In genomic region chr11:6875761-6876160, GRCh38 we compare ENCODE assay signal across 25 cellular contexts. TPM values are rescaled to one million over a fixed set of nuclear protein-coding genes. Genes with fewer than 3 reads are reported as not detected.
DNase-seq lines count a peak whose midpoint lies in the region; ATAC-seq, FAIRE-seq and TF ChIP-seq lines count a peak whose summit lies in the region.
"Had no signal": no experiment of that assay in that cellular context is flagged by ENCODE, and none has a peak within 500 bp of the region (broad histone marks: within the 10 kb centered on the region; RNA-seq: fewer than 3 reads in every experiment).

No MANE protein-coding gene starts in this region.

- no peaks in the 10 kb centered on the region for H3F3A ChIP-seq in GM23338 (replicated peaks; ENCODE audit: low read depth)

- no peaks in the 10 kb centered on the region for H3K9me2 ChIP-seq in GM23338 (ENCODE audit: insufficient read depth)

- TF ChIP-seq CTCF in GM23338 (conservative IDR thresholded peaks at IDR 0.05; ENCODE audit: low read depth in 2 of 2), result no peak
- TF ChIP-seq CTCF in HEK293 (tag by site-specific recombination; IDR thresholded peaks at IDR 0.05), result no peak

- no peaks in the 10 kb centered on the region for H4K20me1 ChIP-seq in GM23338 (replicated peaks; ENCODE audit: insufficient read depth)
- H4K20me1 ChIP-seq: BLaER1 had no signal

- no peak overlapping the region for H2AFZ ChIP-seq in GM23338

- 0 out of 3 replicates have a peak, but pooled peaks cover 3% of the 10 kb centered on the region for H3K9me3 Mint-ChIP-seq in GM23338
- H3K9me3 Mint-ChIP-seq in activated CD4-positive, alpha-beta memory T cell treated with anti-CD3 and anti-CD28 coated beads for 36 hours, result no peaks in the 10 kb centered on the region
- H3K9me3 Mint-ChIP-seq: CD8-positive, alpha-beta T cell had no signal

- POLR2A ChIA-PET in HEK293 (lab: Yijun Ruan, JAX), result no interaction called here
- POLR2A ChIA-PET in activated CD4-positive, alpha-beta memory T cell treated with anti-CD3 and anti-CD28 coated beads for 36 hours (lab: Charles Lee), result no interaction called here

- H3K27ac ChIP-seq in GM23338 (ENCODE audit: low read depth) (no peak overlapping the region), HEK293 (ENCODE audit: extremely low read depth, low read depth, low read length) (no peak overlapping the region)
- H3K27ac ChIP-seq: BLaER1 had no signal

- H3K4me1 ChIP-seq in GM23338 (ENCODE audit: insufficient read depth) (no peaks in the 10 kb centered on the region), HEK293 (ENCODE audit: control insufficient read depth, insufficient read depth, low read length) (no peaks in the 10 kb centered on the region)
- H3K4me1 ChIP-seq: BE2C, BLaER1, Caco-2 had no signal

- no peaks in the 10 kb centered on the region for H3K27me3 ChIP-seq in GM23338 (ENCODE audit: insufficient read depth)
- H3K27me3 ChIP-seq: BE2C, BLaER1 had no signal

- ATAC-seq in GM23338 (no peak), HG03045 (IDR thresholded peaks at IDR 0.05; ENCODE audit: unreplicated experiment) (no peak)
- ATAC-seq: CD8-positive, alpha-beta T cell had no signal

- no peaks in the 10 kb centered on the region for H3K9me3 ChIP-seq in HEK293 (ENCODE audit: control insufficient read depth, insufficient read depth, low read depth, low read length)
- H3K9me3 ChIP-seq: BE2C, Caco-2 had no signal

- FAIRE-seq in GM12891 (lab: Jason Lieb, UNC), result no peak
- FAIRE-seq: A204.1, D721Med, G401.6, GM12892, GM18507 had no signal

- intact Hi-C loops in activated CD4-positive, alpha-beta memory T cell treated with anti-CD3 and anti-CD28 coated beads for 36 hours (cut with micrococcal nuclease), result no loop called here

- H3K36me3 Mint-ChIP-seq in GM23338 (ENCODE audit: low read depth), result no peaks in the 10 kb centered on the region
- no peaks in the 10 kb centered on the region for H3K36me3 Mint-ChIP-seq in activated CD4-positive, alpha-beta memory T cell treated with anti-CD3 and anti-CD28 coated beads for 36 hours
- H3K36me3 Mint-ChIP-seq: CD14-positive monocyte; CD4-positive, CD25-positive, alpha-beta regulatory T cell; CD8-positive, alpha-beta T cell had no signal

- no peak overlapping the region for H3K4me2 ChIP-seq in GM23338
- H3K4me2 ChIP-seq: BLaER1 had no signal

- H3K36me3 ChIP-seq in GM23338 (ENCODE audit: insufficient read depth) (no peaks in the 10 kb centered on the region), HEK293 (ENCODE audit: control insufficient read depth in 2 of 2, insufficient read depth in 1 of 2, low read length in 2 of 2) (no peaks in the 10 kb centered on the region)
- H3K36me3 ChIP-seq: BE2C, BLaER1 had no signal

- H3K27ac Mint-ChIP-seq in GM23338, result no peak overlapping the region
- H3K27ac Mint-ChIP-seq in activated CD4-positive, alpha-beta memory T cell treated with anti-CD3 and anti-CD28 coated beads for 36 hours, result no peak overlapping the region
- H3K27ac Mint-ChIP-seq: CD14-positive monocyte; CD4-positive, CD25-positive, alpha-beta regulatory T cell; CD8-positive, alpha-beta T cell had no signal

- no peaks in the 10 kb centered on the region for H3K4me1 Mint-ChIP-seq in GM23338
- no peaks in the 10 kb centered on the region for H3K4me1 Mint-ChIP-seq in activated CD4-positive, alpha-beta memory T cell treated with anti-CD3 and anti-CD28 coated beads for 36 hours (ENCODE audit: low read depth)
- H3K4me1 Mint-ChIP-seq: CD14-positive monocyte; CD4-positive, CD25-positive, alpha-beta regulatory T cell had no signal

- TF ChIP-seq POLR2A in GM12891 (IDR thresholded peaks at IDR 0.05; ENCODE audit: low read depth, low read length), result no peak

- CTCF ChIA-PET in HEK293 (lab: Yijun Ruan, JAX), result interaction anchor here (0.7 to 1.5 kb wide), 2 partner anchors 43 to 63 kb away, joined by 4 read pairs; no protein-coding TSS in a partner anchor
- CTCF ChIA-PET in activated CD4-positive, alpha-beta memory T cell treated with anti-CD3 and anti-CD28 coated beads for 36 hours (lab: Charles Lee), result no interaction called here

- H3K4me3 ChIP-seq in GM23338 (no peak overlapping the region), HEK293 (ENCODE audit: low read depth, low read length) (no peak overlapping the region)
- H3K4me3 ChIP-seq: BLaER1 had no signal

- no peak overlapping the region for H3K4me3 Mint-ChIP-seq in GM23338
- H3K4me3 Mint-ChIP-seq in activated CD4-positive, alpha-beta memory T cell treated with anti-CD3 and anti-CD28 coated beads for 36 hours, result no peak overlapping the region
- H3K4me3 Mint-ChIP-seq: CD14-positive monocyte; CD4-positive, CD25-positive, alpha-beta regulatory T cell; CD8-positive, alpha-beta T cell had no signal

- no peaks in the 10 kb centered on the region for H3K79me2 ChIP-seq in GM23338 (replicated peaks; ENCODE audit: insufficient read depth)

- DNase-seq in GM23338 (ENCODE audit: low spot score), result no peak
- peak; percentile 3 for DNase-seq in RKO (ENCODE audit: low spot score)
- DNase-seq in GM12891 (ENCODE audit: insufficient read length, low spot score), result no peak
- no peak for DNase-seq in activated CD4-positive, alpha-beta memory T cell treated with anti-CD3 and anti-CD28 coated beads for 36 hours
- DNase-seq: 8988T; ACHN; BE2C; C1 segment of cervical spinal cord; Caco-2; Calu3; CD4-positive, CD25-positive, alpha-beta regulatory T cell; CD8-positive, alpha-beta T cell; DMS79 treated with DMSO at 0.1 percent for 48 hours; GF-D8 had no signal

- no peaks in the 10 kb centered on the region for H3K27me3 Mint-ChIP-seq in GM23338 (ENCODE audit: insufficient read depth, low read depth, poor library complexity)
- peaks cover 7% of the 10 kb centered on the region for H3K27me3 Mint-ChIP-seq in activated CD4-positive, alpha-beta memory T cell treated with anti-CD3 and anti-CD28 coated beads for 36 hours

TF ChIP-seq in GM23338, 12 proteins besides CTCF, POLR2A, EP300 and RAD21 (continues in another document):
- TF ChIP-seq NANOG (IDR thresholded peaks at IDR 0.05; ENCODE audit: borderline replicate concordance), result no peak

TF ChIP-seq in HEK293, 187 proteins besides CTCF, POLR2A, EP300 and RAD21 (continues in another document):
- no peak for TF ChIP-seq ZNF529 (tag by site-specific recombination; IDR thresholded peaks at IDR 0.05; ENCODE audit: insufficient replicate concordance)
- TF ChIP-seq ZNF830 (tag by site-specific recombination; IDR thresholded peaks at IDR 0.05; ENCODE audit: low read depth), result no peak
- no peak for TF ChIP-seq KLF7 (tag by site-specific recombination; IDR thresholded peaks at IDR 0.05; ENCODE audit: borderline replicate concordance)
- no peak for TF ChIP-seq HOXA7 (CRISPR knock-in tag; IDR thresholded peaks at IDR 0.05; ENCODE audit: borderline replicate concordance)

TF ChIP-seq in GM12891, 5 proteins besides CTCF, POLR2A, EP300 and RAD21:
- TF ChIP-seq POLR2AphosphoS5 (IDR thresholded peaks at IDR 0.05; ENCODE audit: low read depth, low read length), result no peak
- no peak for TF ChIP-seq POU2F2 (IDR thresholded peaks at IDR 0.05; ENCODE audit: low read depth, low read length)

RNA-seq across cellular contexts. Expression of gene OR10A4, which starts 0.7 kb away (rescaled TPM):
- not detected in 2 replicates for total RNA-seq in GM23338 (2014; rRNA removed; shearing (Covaris generic))
- 0.21 TPM in 1 of 2 replicates, not detected in the other for polyA plus RNA-seq in GM23338 (2016; fragmentation: Nextera tagmentation; extraction: Ambion mirVana)
- not detected for polyA plus RNA-seq in GM12891 (2012; ENCODE audit: low read depth, missing spikeins)
- total RNA-seq in activated CD4-positive, alpha-beta memory T cell treated with anti-CD3 and anti-CD28 coated beads for 36 hours, result not detected
- total RNA-seq: A673; Caco-2; Calu3; CD4-positive, CD25-positive, alpha-beta regulatory T cell; CD8-positive, alpha-beta T cell had no signal
- polyA plus RNA-seq: AG04450; CD14-positive monocyte; CD4-positive, CD25-positive, alpha-beta regulatory T cell had no signal

RNA-seq across cellular contexts. Expression of gene OR10A2, which starts 12.9 kb away (rescaled TPM):
- not detected in 2 replicates for total RNA-seq in GM23338 (2014; rRNA removed; shearing (Covaris generic))
- polyA plus RNA-seq in GM23338 (2016; fragmentation: Nextera tagmentation; extraction: Ambion mirVana), result 0.14 and 0.27 TPM in 2 replicates
- polyA plus RNA-seq in GM12891 (2012; ENCODE audit: low read depth, missing spikeins), result not detected
- not detected for total RNA-seq in activated CD4-positive, alpha-beta memory T cell treated with anti-CD3 and anti-CD28 coated beads for 36 hours
- total RNA-seq: A673; Caco-2; Calu3; CD4-positive, CD25-positive, alpha-beta regulatory T cell; CD8-positive, alpha-beta T cell had no signal
- polyA plus RNA-seq: AG04450; CD14-positive monocyte; CD4-positive, CD25-positive, alpha-beta regulatory T cell had no signal

RNA-seq across cellular contexts. Expression of gene OR2D2, which starts 16.5 kb away (rescaled TPM):
- total RNA-seq in GM23338 (2014; rRNA removed; shearing (Covaris generic)), result 0.24 and 1.3 TPM in 2 replicates
- 0.24 TPM in 1 of 2 replicates, not detected in the other for polyA plus RNA-seq in GM23338 (2016; fragmentation: Nextera tagmentation; extraction: Ambion mirVana)
- polyA plus RNA-seq in GM12891 (2012; ENCODE audit: low read depth, missing spikeins), result not detected
- total RNA-seq in activated CD4-positive, alpha-beta memory T cell treated with anti-CD3 and anti-CD28 coated beads for 36 hours, result not detected
- total RNA-seq: A673; Caco-2; Calu3; CD4-positive, CD25-positive, alpha-beta regulatory T cell; CD8-positive, alpha-beta T cell had no signal
- polyA plus RNA-seq: AG04450; CD14-positive monocyte; CD4-positive, CD25-positive, alpha-beta regulatory T cell had no signal

RNA-seq across cellular contexts. Expression of gene OR10A5, which starts 30.3 kb away (rescaled TPM):
- total RNA-seq in GM23338 (2014; rRNA removed; shearing (Covaris generic)), result not detected in 2 replicates
- 0.37 TPM in 1 of 2 replicates, not detected in the other for polyA plus RNA-seq in GM23338 (2016; fragmentation: Nextera tagmentation; extraction: Ambion mirVana)
- not detected for polyA plus RNA-seq in GM12891 (2012; ENCODE audit: low read depth, missing spikeins)
- total RNA-seq in activated CD4-positive, alpha-beta memory T cell treated with anti-CD3 and anti-CD28 coated beads for 36 hours, result not detected
- total RNA-seq: A673; Caco-2; Calu3; CD4-positive, CD25-positive, alpha-beta regulatory T cell; CD8-positive, alpha-beta T cell had no signal
- polyA plus RNA-seq: AG04450; CD14-positive monocyte; CD4-positive, CD25-positive, alpha-beta regulatory T cell had no signal

RNA-seq across cellular contexts. Expression of gene OR2D3, which starts 45.0 kb away (rescaled TPM):
- total RNA-seq in GM23338 (2014; rRNA removed; shearing (Covaris generic)), result not detected in 2 replicates
- 0.21 and 0.65 TPM in 2 replicates for polyA plus RNA-seq in GM23338 (2016; fragmentation: Nextera tagmentation; extraction: Ambion mirVana)
- polyA plus RNA-seq in GM12891 (2012; ENCODE audit: low read depth, missing spikeins), result not detected
- total RNA-seq in activated CD4-positive, alpha-beta memory T cell treated with anti-CD3 and anti-CD28 coated beads for 36 hours, result not detected
- total RNA-seq: A673; Caco-2; Calu3; CD4-positive, CD25-positive, alpha-beta regulatory T cell; CD8-positive, alpha-beta T cell had no signal
- polyA plus RNA-seq: AG04450; CD14-positive monocyte; CD4-positive, CD25-positive, alpha-beta regulatory T cell had no signal
